ENCODE assay signal across 7 cellular contexts in the genomic region with DNA sequence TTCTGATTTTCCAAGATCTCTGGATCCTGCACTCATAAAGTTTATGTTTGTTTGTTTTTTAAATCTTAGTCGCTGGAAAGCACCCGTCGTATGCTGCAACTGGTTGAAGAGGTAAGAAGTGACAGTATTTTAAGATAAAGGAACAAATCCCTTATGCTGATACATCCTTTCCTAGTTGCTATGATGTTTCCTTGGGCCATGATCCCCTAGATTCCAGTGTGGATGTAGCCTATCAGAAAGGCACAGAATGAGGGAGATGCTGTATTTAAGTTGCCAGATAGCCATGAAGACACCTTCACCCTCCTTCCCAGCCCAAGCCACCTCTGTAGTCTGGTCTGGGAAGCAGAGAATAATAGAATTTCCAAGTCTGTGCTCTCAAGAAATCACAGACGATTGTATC. TPM values are rescaled to one million over a fixed set of nuclear protein-coding genes. Genes with fewer than 3 reads are reported as not detected.
"Had no signal": no experiment of that assay in that cellular context is flagged by ENCODE, and none has a peak within 500 bp of the region (broad histone marks: within the 10 kb centered on the region; RNA-seq: fewer than 3 reads in every experiment).

No MANE protein-coding gene starts in this region.

- H3K27ac ChIP-seq: GM23248 had no signal

- ATAC-seq: HCT116 had no signal

- H3K4me3 ChIP-seq: GM23248, HAP-1 had no signal

- H3K36me3 ChIP-seq: HAP-1 had no signal

- H3K9ac ChIP-seq: GM23248 had no signal

- H2AFZ ChIP-seq: GM23248 had no signal

- H3K9me3 ChIP-seq: HAP-1 had no signal

- DNase-seq: GM23248, GOT3, H7 had no signal

RNA-seq across cellular contexts. Expression of a gene that starts 59.0 kb away (rescaled TPM):
- total RNA-seq: GM23248, HT-29 had no signal
- polyA plus RNA-seq: IgD-negative memory B cell had no signal
